8 cellular contexts compared by ENCODE assay signal in genomic region chr1:8858112-8858668, GRCh38. TPM values are rescaled to one million over a fixed set of nuclear protein-coding genes. Genes with fewer than 3 reads are reported as not detected.
A peak's percentile ranks its signal among the peaks of the same experiment; 100 is the strongest.
DNase-seq lines count a peak whose midpoint lies in the region; ATAC-seq, FAIRE-seq and TF ChIP-seq lines count a peak whose summit lies in the region.

No MANE protein-coding gene starts in this region.

- H3K4me1 Mint-ChIP-seq in endodermal cell: peaks cover 17% of the 10 kb centered on the region

- H3K27ac ChIP-seq in endodermal cell (ENCODE audit: low read depth, low read length): peak overlapping the region; percentile 79

- H3K4me1 ChIP-seq in endodermal cell (ENCODE audit: control insufficient read depth, insufficient read depth, low read length): peaks cover 3% of the 10 kb centered on the region

- no peak overlapping the region for H3K4me3 Mint-ChIP-seq in endodermal cell

- no peaks in the 10 kb centered on the region for H3K9me3 Mint-ChIP-seq in endodermal cell

- H3K9ac ChIP-seq in endodermal cell (ENCODE audit: extremely low read depth, low read length, poor library complexity, severe bottlenecking): no peak overlapping the region

- no peak for TF ChIP-seq CTCF in endodermal cell (conservative IDR thresholded peaks at IDR 0.05)

- no peak overlapping the region for H3K4me3 ChIP-seq in endodermal cell (ENCODE audit: low read length)

- peak; percentile 98 for DNase-seq in GF-D8 (lab: John Stamatoyannopoulos, UW)
- peak; percentile 91 for DNase-seq in RCC 7860 (ENCODE audit: low spot score)
- DNase-seq in endodermal cell: peak; percentile 62
- peak; percentile 84 for DNase-seq in non-pigmented ciliary epithelial cell (ENCODE audit: low read depth)
- DNase-seq in stimulated activated CD4-positive, alpha-beta T cell treated with anti-CD3 and anti-CD28 coated beads, Interleukin-2, amount 100 ng/mL, for 48 hours: no peak
- DNase-seq in NCI-H1436 treated with DMSO at 0.1 percent for 48 hours (lab: John Stamatoyannopoulos, UW): no peak

- H3K36me3 ChIP-seq in endodermal cell (ENCODE audit: control insufficient read depth, insufficient read depth, low read length): peaks cover 61% of the 10 kb centered on the region

- H3K9me3 ChIP-seq in endodermal cell (ENCODE audit: control insufficient read depth, low read length): no peaks in the 10 kb centered on the region

- FAIRE-seq in RCC 7860 (lab: Jason Lieb, UNC): peak; percentile 92

- H3K36me3 Mint-ChIP-seq in endodermal cell (ENCODE audit: low read depth): peaks cover 58% of the 10 kb centered on the region

- ATAC-seq in HG02870 (IDR thresholded peaks at IDR 0.05; ENCODE audit: unreplicated experiment) (no peak), HG02884 (IDR thresholded peaks at IDR 0.05; ENCODE audit: unreplicated experiment) (no peak)

- H3K27me3 Mint-ChIP-seq in endodermal cell (ENCODE audit: insufficient read depth): peaks cover 8% of the 10 kb centered on the region

- peak overlapping the region; percentile 59 for H3K27ac Mint-ChIP-seq in endodermal cell

- peaks cover 9% of the 10 kb centered on the region for H3K27me3 ChIP-seq in endodermal cell (ENCODE audit: control insufficient read depth, insufficient read depth, low read length, poor library complexity, severe bottlenecking)

- WGBS in endodermal cell (ENCODE audit: insufficient coverage in 1 of 2, insufficient read length in 1 of 2), 2 experiments: 40 to 86% methylated on average over 1 to 2 of the region's 2 CpGs

RNA-seq across cellular contexts. Expression of gene ENO1, which starts 20.3 kb away (rescaled TPM):
- 1,000 to 10,000 TPM; 1,263 to 1,351 TPM for total RNA-seq in endodermal cell
- 1,848 TPM for polyA plus RNA-seq in endodermal cell (2013, experiment 1 of 2)
- 1,827 TPM for polyA plus RNA-seq in endodermal cell (2013, experiment 2 of 2)

RNA-seq across cellular contexts. Expression of gene RERE, which starts 40.8 kb away (rescaled TPM):
- total RNA-seq in endodermal cell: 100 to 1,000 TPM; 159 to 179 TPM
- polyA plus RNA-seq in endodermal cell (2013, experiment 1 of 2): 120 TPM
- polyA plus RNA-seq in endodermal cell (2013, experiment 2 of 2): 97.7 TPM

Comparison
In these comparisons a context has a peak if more than half of its experiments do, and no peak if none do; other contexts are left out.
1. DNase-seq: peak in GF-D8 (single experiment), RCC 7860 (single experiment), endodermal cell (single experiment) and non-pigmented ciliary epithelial cell (single experiment); none in stimulated activated CD4-positive, alpha-beta T cell treated with anti-CD3 and anti-CD28 coated beads, Interleukin-2, amount 100 ng/mL, for 48 hours (0 of 2) and NCI-H1436 treated with DMSO at 0.1 percent for 48 hours (single experiment).